8 cellular contexts compared by ENCODE assay signal in genomic region chr15:52103217-52104207, GRCh38. TPM values are rescaled to one million over a fixed set of nuclear protein-coding genes. Genes with fewer than 3 reads are reported as not detected.
DNase-seq lines count a peak whose midpoint lies in the region; ATAC-seq and TF ChIP-seq lines count a peak whose summit lies in the region.

No MANE protein-coding gene starts in this region.

- no peak overlapping the region for H3K9ac ChIP-seq in BLaER1 treated with 17β-estradiol and CSF1 and Interleukin-3, amounts not matched to agents 10 nM and 100 nM

- no peaks in the 10 kb centered on the region for H3K4me1 Mint-ChIP-seq in activated T-helper 1 cell treated with anti-CD3 and anti-CD28 coated beads, Interleukin-12 subunit alpha, Interleukin-12 subunit beta, Interleukin-2, Interleukin-4 antibody, amounts not matched to agents 30 ng/mL and 10 ng/mL and 1 ng/mL, durations not matched to agents 14 hours and 24 hours and 36 hours (ENCODE audit: low read depth)

- H3K4me3 ChIP-seq in BLaER1 treated with 17β-estradiol and CSF1 and Interleukin-3, amounts not matched to agents 10 nM and 100 nM = no peak overlapping the region
- no peak overlapping the region for H3K4me3 ChIP-seq in right lobe of liver

- H3K4me3 Mint-ChIP-seq in activated T-helper 1 cell treated with anti-CD3 and anti-CD28 coated beads, Interleukin-12 subunit alpha, Interleukin-12 subunit beta, Interleukin-2, Interleukin-4 antibody, amounts not matched to agents 30 ng/mL and 10 ng/mL and 1 ng/mL, durations not matched to agents 14 hours and 24 hours and 36 hours = no peak overlapping the region

- intact Hi-C loops in right lobe of liver (cut with DNase I) = no loop called here
- intact Hi-C loops in activated T-helper 1 cell treated with anti-CD3 and anti-CD28 coated beads, Interleukin-12 subunit alpha, Interleukin-12 subunit beta, Interleukin-2, Interleukin-4 antibody, amounts not matched to agents 30 ng/mL and 10 ng/mL and 1 ng/mL, durations not matched to agents 14 hours and 24 hours and 36 hours (cut with micrococcal nuclease) = no loop called here

- DNase-seq in GM19238 (ENCODE audit: insufficient read length, low spot score) (peak; percentile 47), SW480 (ENCODE audit: low spot score) (peak; percentile 44), right lobe of liver (peak in 1 of 3 donors; percentile 52), NCI-H187 (lab: John Stamatoyannopoulos, UW) (no peak), GF-D8 (lab: John Stamatoyannopoulos, UW) (no peak)
- no peak for DNase-seq in activated T-helper 1 cell treated with anti-CD3 and anti-CD28 coated beads, Interleukin-12 subunit alpha, Interleukin-12 subunit beta, Interleukin-2, Interleukin-4 antibody, amounts not matched to agents 30 ng/mL and 10 ng/mL and 1 ng/mL, durations not matched to agents 14 hours and 24 hours and 36 hours (ENCODE audit: low spot score)

- WGBS in right lobe of liver (ENCODE audit: insufficient coverage, low coverage, low lambda C conversion rate, missing lambda C conversion rate) = 73% methylated on average over 3 of the region's 5 CpGs

- peaks cover 8 to 42% (median 31%) of the 10 kb centered on the region in 10 experiments for H3K4me1 ChIP-seq in BLaER1 treated with 17β-estradiol and CSF1 and Interleukin-3, amounts not matched to agents 10 nM and 100 nM
- no peaks in the 10 kb centered on the region for H3K4me1 ChIP-seq in right lobe of liver

- no peak for TF ChIP-seq CTCF in right lobe of liver (IDR thresholded peaks at IDR 0.05)

- H3K9me3 Mint-ChIP-seq in activated T-helper 1 cell treated with anti-CD3 and anti-CD28 coated beads, Interleukin-12 subunit alpha, Interleukin-12 subunit beta, Interleukin-2, Interleukin-4 antibody, amounts not matched to agents 30 ng/mL and 10 ng/mL and 1 ng/mL, durations not matched to agents 14 hours and 24 hours and 36 hours = no peaks in the 10 kb centered on the region

- H3K27ac ChIP-seq in BLaER1 treated with 17β-estradiol and CSF1 and Interleukin-3, amounts not matched to agents 10 nM and 100 nM = peak overlapping the region in 3 of 11 experiments; percentile 4 to 9 (median 4); a peak in 2 of 22 replicates
- H3K27ac ChIP-seq in right lobe of liver = no peak overlapping the region

- no peaks in the 10 kb centered on the region for H4K20me1 ChIP-seq in BLaER1 treated with 17β-estradiol and CSF1 and Interleukin-3, amounts not matched to agents 10 nM and 100 nM

- ATAC-seq in HG03135 (IDR thresholded peaks at IDR 0.05; ENCODE audit: unreplicated experiment) (peak; percentile 52), right lobe of liver (peak in 3 of 4 donors; percentile 39 to 93 (median 67))

- no peaks in the 10 kb centered on the region for H3K36me3 Mint-ChIP-seq in activated T-helper 1 cell treated with anti-CD3 and anti-CD28 coated beads, Interleukin-12 subunit alpha, Interleukin-12 subunit beta, Interleukin-2, Interleukin-4 antibody, amounts not matched to agents 30 ng/mL and 10 ng/mL and 1 ng/mL, durations not matched to agents 14 hours and 24 hours and 36 hours (ENCODE audit: low read depth)

- H3K9me3 ChIP-seq in BLaER1 treated with 17β-estradiol and CSF1 and Interleukin-3, amounts not matched to agents 10 nM and 100 nM (replicated peaks in 1 of 11) = peaks cover 0 to 4% (median 0%) of the 10 kb centered on the region in 11 experiments; a peak in 4 of 22 replicates
- H3K9me3 ChIP-seq in right lobe of liver = no peaks in the 10 kb centered on the region

- no peaks in the 10 kb centered on the region for H3K36me3 ChIP-seq in BLaER1 treated with 17β-estradiol and CSF1 and Interleukin-3, amounts not matched to agents 10 nM and 100 nM
- H3K36me3 ChIP-seq in right lobe of liver = no peaks in the 10 kb centered on the region

- no peak overlapping the region for H3K27ac Mint-ChIP-seq in activated T-helper 1 cell treated with anti-CD3 and anti-CD28 coated beads, Interleukin-12 subunit alpha, Interleukin-12 subunit beta, Interleukin-2, Interleukin-4 antibody, amounts not matched to agents 30 ng/mL and 10 ng/mL and 1 ng/mL, durations not matched to agents 14 hours and 24 hours and 36 hours

- H3K4me2 ChIP-seq in BLaER1 treated with 17β-estradiol and CSF1 and Interleukin-3, amounts not matched to agents 10 nM and 100 nM = peak overlapping the region in 10 of 11 experiments; percentile 42 to 76 (median 62); a peak in 20 of 22 replicates

- H3K27me3 Mint-ChIP-seq in activated T-helper 1 cell treated with anti-CD3 and anti-CD28 coated beads, Interleukin-12 subunit alpha, Interleukin-12 subunit beta, Interleukin-2, Interleukin-4 antibody, amounts not matched to agents 30 ng/mL and 10 ng/mL and 1 ng/mL, durations not matched to agents 14 hours and 24 hours and 36 hours (ENCODE audit: insufficient read depth) = peaks cover 9% of the 10 kb centered on the region

- H3K27me3 ChIP-seq in BLaER1 treated with 17β-estradiol and CSF1 and Interleukin-3, amounts not matched to agents 10 nM and 100 nM = no peaks in the 10 kb centered on the region
- no peaks in the 10 kb centered on the region for H3K27me3 ChIP-seq in right lobe of liver

- TF ChIP-seq POLR2A in right lobe of liver (IDR thresholded peaks at IDR 0.05) = no peak

RNA-seq across cellular contexts. Expression of gene BCL2L10, which starts 9.1 kb away (rescaled TPM):
- total RNA-seq in right lobe of liver = 1 to 10 TPM; 1.8 to 3.9 (median 2.6) TPM
- total RNA-seq in activated T-helper 1 cell treated with anti-CD3 and anti-CD28 coated beads, Interleukin-12 subunit alpha, Interleukin-12 subunit beta, Interleukin-2, Interleukin-4 antibody, amounts not matched to agents 30 ng/mL and 10 ng/mL and 1 ng/mL, durations not matched to agents 14 hours and 24 hours and 36 hours = not detected in 2 replicates

Comparison
In these comparisons a context has a peak if more than half of its experiments do, and no peak if none do; other contexts are left out.
1. DNase-seq: peak in GM19238 (single experiment) and SW480 (single experiment); none in activated T-helper 1 cell treated with anti-CD3 and anti-CD28 coated beads, Interleukin-12 subunit alpha, Interleukin-12 subunit beta, Interleukin-2, Interleukin-4 antibody, amounts not matched to agents 30 ng/mL and 10 ng/mL and 1 ng/mL, durations not matched to agents 14 hours and 24 hours and 36 hours (single experiment), NCI-H187 (0 of 2) and GF-D8 (single experiment).